In the genomic region with DNA sequence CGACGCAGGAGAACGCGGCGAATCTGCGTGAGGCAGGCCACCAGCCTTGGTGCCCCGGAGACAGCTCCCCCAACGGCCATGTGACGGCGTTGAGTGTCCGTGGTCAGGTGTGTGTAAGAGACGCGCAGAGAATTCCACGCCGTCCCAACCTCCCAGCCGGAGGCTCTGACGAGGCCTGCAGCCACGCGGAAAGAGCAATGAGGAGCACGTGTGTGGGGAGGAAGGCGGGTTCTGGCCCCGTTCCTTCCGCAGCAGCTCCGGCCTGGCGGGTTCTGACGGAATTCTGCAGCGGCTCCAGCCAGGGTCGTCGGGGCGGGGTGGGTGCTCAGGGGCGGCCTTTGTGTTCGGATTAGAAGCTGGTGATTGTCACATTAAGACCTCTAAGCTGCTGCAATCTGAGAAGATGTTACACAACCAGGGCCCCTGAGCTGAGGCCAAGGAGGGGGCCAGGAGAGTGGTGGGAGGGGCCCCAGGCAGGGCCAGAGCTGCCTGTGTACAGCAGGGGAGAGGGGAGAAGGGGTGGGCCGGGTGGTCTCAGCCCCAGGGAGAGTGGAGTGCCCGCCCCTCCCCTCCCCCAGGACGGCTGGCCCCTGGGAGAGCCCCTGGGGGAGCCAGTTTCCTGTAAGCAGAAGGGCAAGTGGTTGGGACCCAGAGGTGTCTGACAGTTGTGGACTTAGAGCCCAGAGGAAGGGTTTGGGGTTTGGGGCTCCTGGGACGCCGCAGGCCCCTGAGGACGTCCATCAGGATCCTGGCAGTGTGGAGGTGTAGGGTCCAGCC, we compare ENCODE assay signal across 10 cellular contexts. TPM values are rescaled to one million over a fixed set of nuclear protein-coding genes. Genes with fewer than 3 reads are reported as not detected.
DNase-seq lines count a peak whose midpoint lies in the region; ATAC-seq and TF ChIP-seq lines count a peak whose summit lies in the region.
"Had no signal": no experiment of that assay in that cellular context is flagged by ENCODE, and none has a peak within 500 bp of the region (broad histone marks: within the 10 kb centered on the region; RNA-seq: fewer than 3 reads in every experiment).

No MANE protein-coding gene starts in this region.

- H3K9me3 ChIP-seq in Caco-2, result no peaks in the 10 kb centered on the region
- no peaks in the 10 kb centered on the region for H3K9me3 ChIP-seq in endodermal cell (ENCODE audit: control insufficient read depth, low read length)
- H3K9me3 ChIP-seq: right lobe of liver had no signal

- H3K4me1 ChIP-seq in Caco-2, result peaks cover 39% of the 10 kb centered on the region
- peaks cover 5% of the 10 kb centered on the region for H3K4me1 ChIP-seq in endodermal cell (ENCODE audit: control insufficient read depth, insufficient read depth, low read length)

- H3K4me1 Mint-ChIP-seq in Caco-2 (ENCODE audit: low read depth, unreplicated experiment) (peaks cover 10% of the 10 kb centered on the region), endodermal cell (peaks cover 9% of the 10 kb centered on the region), neural crest cell (peaks cover 11% of the 10 kb centered on the region)

- H3K27me3 Mint-ChIP-seq in Caco-2 (ENCODE audit: insufficient read depth, unreplicated experiment) (no peaks in the 10 kb centered on the region), endodermal cell (ENCODE audit: insufficient read depth) (no peaks in the 10 kb centered on the region), neural crest cell (ENCODE audit: low read depth) (no peaks in the 10 kb centered on the region)

- intact Hi-C loops in Caco-2 (cut with micrococcal nuclease; ENCODE audit: unreplicated experiment), result no loop called here

- H3K36me3 ChIP-seq in Caco-2 (ENCODE audit: control insufficient read depth, insufficient read depth, low read length) (no peaks in the 10 kb centered on the region), endodermal cell (ENCODE audit: control insufficient read depth, insufficient read depth, low read length) (no peaks in the 10 kb centered on the region)
- H3K36me3 ChIP-seq: right lobe of liver had no signal

- peak overlapping the region; percentile 44 for H3K27ac ChIP-seq in endodermal cell (ENCODE audit: low read depth, low read length)

- ATAC-seq in HG02840 (IDR thresholded peaks at IDR 0.05; ENCODE audit: low FRiP score, unreplicated experiment), result no peak

- peaks cover 12% of the 10 kb centered on the region for H3K36me3 Mint-ChIP-seq in Caco-2 (ENCODE audit: insufficient read depth, unreplicated experiment)
- peaks cover 3% of the 10 kb centered on the region for H3K36me3 Mint-ChIP-seq in endodermal cell (ENCODE audit: low read depth)
- H3K36me3 Mint-ChIP-seq in neural crest cell (ENCODE audit: low read depth), result no peaks in the 10 kb centered on the region

- POLR2A ChIA-PET in Caco-2 (lab: Charles Lee), result no interaction called here

- H3K9ac ChIP-seq in endodermal cell (ENCODE audit: extremely low read depth, low read length, poor library complexity, severe bottlenecking), result peak overlapping the region; percentile 15

- H3K9me3 Mint-ChIP-seq in Caco-2 (ENCODE audit: unreplicated experiment), result no peaks in the 10 kb centered on the region
- H3K9me3 Mint-ChIP-seq in endodermal cell, result no peaks in the 10 kb centered on the region
- no peaks in the 10 kb centered on the region for H3K9me3 Mint-ChIP-seq in neural crest cell
- H3K9me3 Mint-ChIP-seq: dendritic cell treated with granulocyte-macrophage colony-stimulating factor and Interleukin-4, amounts not matched to agents 40 ng/mL and 50 ng/mL, for 4 days had no signal

- H3K27ac Mint-ChIP-seq in Caco-2 (ENCODE audit: unreplicated experiment), result peak overlapping the region; percentile 81
- H3K27ac Mint-ChIP-seq in endodermal cell, result peak overlapping the region; percentile 73
- H3K27ac Mint-ChIP-seq in neural crest cell (ENCODE audit: unreplicated experiment), result no peak overlapping the region
- H3K27ac Mint-ChIP-seq: dendritic cell treated with granulocyte-macrophage colony-stimulating factor and Interleukin-4, amounts not matched to agents 40 ng/mL and 50 ng/mL, for 4 days had no signal

- no peak overlapping the region for H3K4me3 ChIP-seq in Caco-2 (ENCODE audit: low read depth, low read length)
- no peak overlapping the region for H3K4me3 ChIP-seq in NB4 (ENCODE audit: low read depth, low read length)
- no peak overlapping the region for H3K4me3 ChIP-seq in endodermal cell (ENCODE audit: low read length)
- H3K4me3 ChIP-seq: right lobe of liver had no signal

- H3K27me3 ChIP-seq in Caco-2 (replicated peaks; ENCODE audit: control insufficient read depth, insufficient read depth, low read length), result no peaks in the 10 kb centered on the region
- no peaks in the 10 kb centered on the region for H3K27me3 ChIP-seq in endodermal cell (ENCODE audit: control insufficient read depth, insufficient read depth, low read length, poor library complexity, severe bottlenecking)
- H3K27me3 ChIP-seq: right lobe of liver had no signal

- no peak for TF ChIP-seq CTCF in Caco-2 (IDR thresholded peaks at IDR 0.05; ENCODE audit: insufficient read depth in 1 of 2, low read depth in 1 of 2, low read length in 1 of 2, severe bottlenecking in 1 of 2, unreplicated experiment in 1 of 2)
- TF ChIP-seq CTCF in NB4 (IDR thresholded peaks at IDR 0.05; ENCODE audit: low read depth, low read length), result no peak
- TF ChIP-seq CTCF in endodermal cell (conservative IDR thresholded peaks at IDR 0.05), result no peak
- TF ChIP-seq CTCF in neural crest cell (conservative IDR thresholded peaks at IDR 0.05), result no peak

- DNase-seq in Caco-2 (peak; percentile 32 to 49), NB4 (ENCODE audit: low read depth) (peak; percentile 91), endodermal cell (peak; percentile 75), neural crest cell (ENCODE audit: low read depth, low spot score) (no peak), NCI-H2227 treated with DMSO at 0.1 percent for 48 hours (lab: John Stamatoyannopoulos, UW) (no peak), NCI-H1105 treated with DMSO at 0.1 percent for 48 hours (lab: John Stamatoyannopoulos, UW) (no peak), DMS114 treated with DMSO at 0.1 percent for 48 hours (lab: John Stamatoyannopoulos, UW; ENCODE audit: unreplicated experiment) (no peak)

- 76 to 91% methylated on average over 25 to 38 of the region's 38 CpGs for WGBS in endodermal cell (ENCODE audit: insufficient coverage in 1 of 2, insufficient read length in 1 of 2), 2 experiments

- CTCF ChIA-PET in Caco-2 (lab: Charles Lee), result interaction anchor here (1.0 kb wide), 2 partner anchors 17 to 19 kb away, joined by 3 read pairs; no protein-coding TSS in a partner anchor

- TSS peak; percentile 68 for BruUV-seq in Caco-2 (replicated peaks; lab: Mats Ljungman, UMichigan)

- H3K4me3 Mint-ChIP-seq in Caco-2 (ENCODE audit: unreplicated experiment) (peak overlapping the region; percentile 5), endodermal cell (no peak overlapping the region), neural crest cell (peak overlapping the region; percentile 6)
- H3K4me3 Mint-ChIP-seq: dendritic cell treated with granulocyte-macrophage colony-stimulating factor and Interleukin-4, amounts not matched to agents 40 ng/mL and 50 ng/mL, for 4 days had no signal

- TF ChIP-seq POLR2A in NB4 (IDR thresholded peaks at IDR 0.05; ENCODE audit: extremely low read depth, insufficient read length), result no peak

RNA-seq across cellular contexts. Expression of gene GAL3ST2, which starts 5.1 kb away (rescaled TPM):
- total RNA-seq in Caco-2 (2022) (6.0 and 6.8 TPM in 2 replicates), endodermal cell (under 1 TPM; 0.57 to 0.91 TPM), neural crest cell (0.28 TPM in 1 of 2 replicates, not detected in the other)
- not detected for polyA plus RNA-seq in endodermal cell (2013, experiment 1 of 2)
- not detected for polyA plus RNA-seq in endodermal cell (2013, experiment 2 of 2)

RNA-seq across cellular contexts. Expression of gene D2HGDH, which starts 37.0 kb away (rescaled TPM):
- total RNA-seq in Caco-2 (2022), result 35.4 and 41.3 TPM in 2 replicates
- 10 to 100 TPM; 25.1 to 34.8 TPM for total RNA-seq in endodermal cell
- 21.2 TPM for polyA plus RNA-seq in endodermal cell (2013, experiment 1 of 2)
- polyA plus RNA-seq in endodermal cell (2013, experiment 2 of 2), result 19.8 TPM
- 17.7 and 22.2 TPM in 2 replicates for total RNA-seq in neural crest cell

RNA-seq across cellular contexts. Expression of gene NEU4, which starts 37.5 kb away (rescaled TPM):
- total RNA-seq in Caco-2 (2022) (1.5 and 3.9 TPM in 2 replicates), endodermal cell (1 to 10 TPM; 1.2 TPM), neural crest cell (0.14 and 0.25 TPM in 2 replicates)
- 0.36 TPM for polyA plus RNA-seq in endodermal cell (2013, experiment 1 of 2)
- 0.70 TPM for polyA plus RNA-seq in endodermal cell (2013, experiment 2 of 2)

Comparison
In these comparisons a context has a peak if more than half of its experiments do, and no peak if none do; other contexts are left out.
1. DNase-seq: peak in Caco-2 (2 of 2), NB4 (single experiment) and endodermal cell (single experiment); none in neural crest cell (single experiment), NCI-H2227 treated with DMSO at 0.1 percent for 48 hours (single experiment), NCI-H1105 treated with DMSO at 0.1 percent for 48 hours (single experiment) and DMS114 treated with DMSO at 0.1 percent for 48 hours (single experiment).